10 cellular contexts compared by ENCODE assay signal in genomic region chr7:43569424-43569823, GRCh38. TPM values are rescaled to one million over a fixed set of nuclear protein-coding genes. Genes with fewer than 3 reads are reported as not detected.
A peak's percentile ranks its signal among the peaks of the same experiment; 100 is the strongest.
DNase-seq lines count a peak whose midpoint lies in the region; ATAC-seq and TF ChIP-seq lines count a peak whose summit lies in the region.
"Had no signal": no experiment of that assay in that cellular context is flagged by ENCODE, and none has a peak within 500 bp of the region (broad histone marks: within the 10 kb centered on the region; RNA-seq: fewer than 3 reads in every experiment).

No MANE protein-coding gene starts in this region.

- peak overlapping the region; percentile 72 for H3K27ac ChIP-seq in foreskin keratinocyte
- H3K27ac ChIP-seq: PC-9 had no signal

- H3K36me3 ChIP-seq in MG63: no peaks in the 10 kb centered on the region

- peaks cover 31% of the 10 kb centered on the region for H3K4me1 Mint-ChIP-seq in activated T-helper 1 cell treated with anti-CD3 and anti-CD28 coated beads, Interleukin-12 subunit alpha, Interleukin-12 subunit beta, Interleukin-2, Interleukin-4 antibody, amounts not matched to agents 30 ng/mL and 10 ng/mL and 1 ng/mL, durations not matched to agents 14 hours and 24 hours and 36 hours (ENCODE audit: low read depth)

- peak; percentile 73 for DNase-seq in HCEC 1CT
- peak; percentile 61 for DNase-seq in MG63
- DNase-seq in foreskin keratinocyte: peak; percentile 83 to 92
- DNase-seq in left ventricle myocardium superior: no peak
- DNase-seq in activated naive CD4-positive, alpha-beta T cell treated with Interleukin-2 at 50 U/mL for 16 hours: no peak
- DNase-seq in COR-L47 (lab: John Stamatoyannopoulos, UW): no peak
- no peak for DNase-seq in activated T-helper 1 cell treated with anti-CD3 and anti-CD28 coated beads, Interleukin-12 subunit alpha, Interleukin-12 subunit beta, Interleukin-2, Interleukin-4 antibody, amounts not matched to agents 30 ng/mL and 10 ng/mL and 1 ng/mL, durations not matched to agents 14 hours and 24 hours and 36 hours (ENCODE audit: low spot score)

- peaks cover 7% of the 10 kb centered on the region for H3K27me3 Mint-ChIP-seq in activated T-helper 1 cell treated with anti-CD3 and anti-CD28 coated beads, Interleukin-12 subunit alpha, Interleukin-12 subunit beta, Interleukin-2, Interleukin-4 antibody, amounts not matched to agents 30 ng/mL and 10 ng/mL and 1 ng/mL, durations not matched to agents 14 hours and 24 hours and 36 hours (ENCODE audit: insufficient read depth)

- TF ChIP-seq CTCF in foreskin keratinocyte (conservative IDR thresholded peaks at IDR 0.05): no peak

- no peak overlapping the region for H3K4me3 Mint-ChIP-seq in activated T-helper 1 cell treated with anti-CD3 and anti-CD28 coated beads, Interleukin-12 subunit alpha, Interleukin-12 subunit beta, Interleukin-2, Interleukin-4 antibody, amounts not matched to agents 30 ng/mL and 10 ng/mL and 1 ng/mL, durations not matched to agents 14 hours and 24 hours and 36 hours

- no peaks in the 10 kb centered on the region for H3K36me3 Mint-ChIP-seq in activated T-helper 1 cell treated with anti-CD3 and anti-CD28 coated beads, Interleukin-12 subunit alpha, Interleukin-12 subunit beta, Interleukin-2, Interleukin-4 antibody, amounts not matched to agents 30 ng/mL and 10 ng/mL and 1 ng/mL, durations not matched to agents 14 hours and 24 hours and 36 hours (ENCODE audit: low read depth)

- ATAC-seq in GM18499 (IDR thresholded peaks at IDR 0.05; ENCODE audit: insufficient read depth, unreplicated experiment) (peak; percentile 66), foreskin keratinocyte (peak; percentile 26), left ventricle myocardium superior (no peak)

- H3K27ac Mint-ChIP-seq in activated T-helper 1 cell treated with anti-CD3 and anti-CD28 coated beads, Interleukin-12 subunit alpha, Interleukin-12 subunit beta, Interleukin-2, Interleukin-4 antibody, amounts not matched to agents 30 ng/mL and 10 ng/mL and 1 ng/mL, durations not matched to agents 14 hours and 24 hours and 36 hours: no peak overlapping the region

- H3K4me1 ChIP-seq in foreskin keratinocyte: peaks cover 54% of the 10 kb centered on the region

- H3K9me3 ChIP-seq in MG63: peaks cover 8% of the 10 kb centered on the region

- H3K27me3 ChIP-seq in MG63 (no peaks in the 10 kb centered on the region), foreskin keratinocyte (no peaks in the 10 kb centered on the region)

- intact Hi-C loops in left ventricle myocardium superior (cut with micrococcal nuclease): no loop called here
- intact Hi-C loops in activated T-helper 1 cell treated with anti-CD3 and anti-CD28 coated beads, Interleukin-12 subunit alpha, Interleukin-12 subunit beta, Interleukin-2, Interleukin-4 antibody, amounts not matched to agents 30 ng/mL and 10 ng/mL and 1 ng/mL, durations not matched to agents 14 hours and 24 hours and 36 hours (cut with micrococcal nuclease): no loop called here

- H3K9me3 Mint-ChIP-seq in activated T-helper 1 cell treated with anti-CD3 and anti-CD28 coated beads, Interleukin-12 subunit alpha, Interleukin-12 subunit beta, Interleukin-2, Interleukin-4 antibody, amounts not matched to agents 30 ng/mL and 10 ng/mL and 1 ng/mL, durations not matched to agents 14 hours and 24 hours and 36 hours: no peaks in the 10 kb centered on the region

- no peak overlapping the region for H3K4me3 ChIP-seq in MG63
- H3K4me3 ChIP-seq: lung, PC-9 had no signal

RNA-seq across cellular contexts. Expression of gene STK17A, which starts 13.5 kb away (rescaled TPM):
- total RNA-seq in MG63 (2014; rRNA removed; shearing (Covaris generic); ENCODE audit: low replicate concordance): 74.9 and 111 TPM in 2 replicates
- total RNA-seq in foreskin keratinocyte (55.2 and 74.0 TPM in 2 replicates), left ventricle myocardium superior (26.5 TPM)
- 45.9 and 52.1 TPM in 2 replicates for polyA plus RNA-seq in foreskin keratinocyte
- 44.8 and 47.8 TPM in 2 replicates for total RNA-seq in activated T-helper 1 cell treated with anti-CD3 and anti-CD28 coated beads, Interleukin-12 subunit alpha, Interleukin-12 subunit beta, Interleukin-2, Interleukin-4 antibody, amounts not matched to agents 30 ng/mL and 10 ng/mL and 1 ng/mL, durations not matched to agents 14 hours and 24 hours and 36 hours

Comparison
In these comparisons a context has a peak if more than half of its experiments do, and no peak if none do; other contexts are left out.
1. DNase-seq: peak in HCEC 1CT (single experiment), MG63 (single experiment) and foreskin keratinocyte (2 of 2); none in left ventricle myocardium superior (single experiment), activated naive CD4-positive, alpha-beta T cell treated with Interleukin-2 at 50 U/mL for 16 hours (single experiment), COR-L47 (single experiment) and activated T-helper 1 cell treated with anti-CD3 and anti-CD28 coated beads, Interleukin-12 subunit alpha, Interleukin-12 subunit beta, Interleukin-2, Interleukin-4 antibody, amounts not matched to agents 30 ng/mL and 10 ng/mL and 1 ng/mL, durations not matched to agents 14 hours and 24 hours and 36 hours (single experiment).